Comparison of ENCODE assay signal across 13 cellular contexts in the genomic region with DNA sequence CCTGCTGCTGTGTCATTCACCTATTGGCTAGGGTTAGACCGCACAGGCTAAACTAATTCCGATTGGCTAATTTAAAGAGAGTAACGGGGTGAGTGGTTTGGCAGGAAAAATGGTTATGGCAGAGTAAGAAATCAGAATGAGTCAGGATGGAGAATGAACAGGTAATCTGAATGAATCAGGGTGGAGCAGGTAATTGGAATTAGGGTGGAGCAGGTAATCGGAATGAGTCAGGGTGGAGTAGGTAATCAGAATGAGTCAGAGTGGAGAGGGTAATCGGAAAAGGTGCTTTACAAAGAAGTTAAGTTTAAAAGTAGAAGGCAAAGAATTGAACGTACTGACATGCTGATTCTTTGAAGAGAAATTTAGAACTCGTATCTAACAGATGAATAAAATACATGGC.
"Had no signal": no experiment of that assay in that cellular context is flagged by ENCODE, and none has a peak within 500 bp of the region (broad histone marks: within the 10 kb centered on the region; RNA-seq: fewer than 3 reads in every experiment).

No MANE protein-coding gene starts in this region.

- H3K4me1 ChIP-seq: parathyroid adenoma, sigmoid colon, uterus had no signal

- H3K4me3 Mint-ChIP-seq: activated naive CD8-positive, alpha-beta T cell; brain; dendritic cell treated with granulocyte-macrophage colony-stimulating factor and Interleukin-4, amounts not matched to agents 40 ng/mL and 50 ng/mL, for 4 days; effector memory CD8-positive, alpha-beta T cell; natural killer cell had no signal

- H3K4me3 ChIP-seq: sigmoid colon, thoracic aorta, uterus had no signal

- H3K4me1 Mint-ChIP-seq: brain had no signal

- H3K9me3 Mint-ChIP-seq: dendritic cell treated with granulocyte-macrophage colony-stimulating factor and Interleukin-4, amounts not matched to agents 40 ng/mL and 50 ng/mL, for 4 days; effector memory CD8-positive, alpha-beta T cell; natural killer cell had no signal

- H3K36me3 ChIP-seq: neutrophil, sigmoid colon, thoracic aorta, uterus had no signal

- H3K27me3 ChIP-seq: neutrophil, sigmoid colon, uterus had no signal

- H2AFZ ChIP-seq: parathyroid adenoma had no signal

- H3K9me3 ChIP-seq: neutrophil, sigmoid colon, thoracic aorta, uterus had no signal

- H3K27ac ChIP-seq: parathyroid adenoma, sigmoid colon, thoracic aorta, uterus had no signal

- ATAC-seq: effector memory CD8-positive, alpha-beta T cell; left ventricle myocardium superior; natural killer cell had no signal

- H3K36me3 Mint-ChIP-seq: natural killer cell had no signal

- H3K27me3 Mint-ChIP-seq: activated naive CD8-positive, alpha-beta T cell; dendritic cell treated with granulocyte-macrophage colony-stimulating factor and Interleukin-4, amounts not matched to agents 40 ng/mL and 50 ng/mL, for 4 days; effector memory CD8-positive, alpha-beta T cell had no signal

- H3K27ac Mint-ChIP-seq: activated naive CD8-positive, alpha-beta T cell; brain; effector memory CD8-positive, alpha-beta T cell; natural killer cell had no signal

- DNase-seq: activated CD4-positive, alpha-beta T cell treated with anti-CD3 and anti-CD28 coated beads, Interleukin-2, amount 50 U/mL, for 1 hour; effector memory CD8-positive, alpha-beta T cell; natural killer cell; sigmoid colon; stimulated activated CD4-positive, alpha-beta T cell treated with anti-CD3 and anti-CD28 coated beads, Interleukin-12 subunit alpha, Interleukin-12 subunit beta, amount 100 ng/mL, for 4 hours; uterus had no signal
